12 cellular contexts compared by ENCODE assay signal in genomic region chr4:24915121-24915922, GRCh38. TPM values are rescaled to one million over a fixed set of nuclear protein-coding genes. Genes with fewer than 3 reads are reported as not detected.
DNase-seq lines count a peak whose midpoint lies in the region; ATAC-seq and TF ChIP-seq lines count a peak whose summit lies in the region.
"Had no signal": no experiment of that assay in that cellular context is flagged by ENCODE, and none has a peak within 500 bp of the region (broad histone marks: within the 10 kb centered on the region; RNA-seq: fewer than 3 reads in every experiment).

No MANE protein-coding gene starts in this region.

- H3K9ac ChIP-seq in GM23248, result no peak overlapping the region

- no peak overlapping the region for H3K4me2 ChIP-seq in GM23248 (ENCODE audit: unreplicated experiment)

- H3K4me1 Mint-ChIP-seq in activated T-helper 17 cell treated with anti-CD3 and anti-CD28 coated beads, Interleukin-2, amount 50 U/mL, for 72 hours, result no peaks in the 10 kb centered on the region
- peaks cover 4% of the 10 kb centered on the region for H3K4me1 Mint-ChIP-seq in CD8-positive, alpha-beta T cell (ENCODE audit: low read depth)

- POLR2A ChIA-PET in Panc1 (lab: Charles Lee), result no interaction called here
- POLR2A ChIA-PET in CD8-positive, alpha-beta T cell (lab: Charles Lee), result no interaction called here

- CTCF ChIA-PET in Panc1 (lab: Charles Lee), result no interaction called here
- CTCF ChIA-PET in CD8-positive, alpha-beta T cell (lab: Charles Lee), result no interaction called here

- H3K9me3 ChIP-seq in left ventricle myocardium inferior (replicated peaks) (peaks cover 12% of the 10 kb centered on the region), Panc1 (ENCODE audit: control insufficient read depth, insufficient read depth, low read depth, low read length) (no peaks in the 10 kb centered on the region), GM23248 (ENCODE audit: low read depth) (no peaks in the 10 kb centered on the region)
- H3K9me3 ChIP-seq in CD8-positive, alpha-beta T cell (ENCODE audit: low read length), result no peaks in the 10 kb centered on the region

- peaks cover 34% of the 10 kb centered on the region for H3K27me3 Mint-ChIP-seq in activated T-helper 17 cell treated with anti-CD3 and anti-CD28 coated beads, Interleukin-2, amount 50 U/mL, for 72 hours
- peaks cover 39% of the 10 kb centered on the region for H3K27me3 Mint-ChIP-seq in CD8-positive, alpha-beta T cell (ENCODE audit: low read depth)

- intact Hi-C loops in left ventricle myocardium inferior (cut with micrococcal nuclease), result no loop called here
- intact Hi-C loops in left ventricle myocardium superior (cut with micrococcal nuclease), result no loop called here
- intact Hi-C loops in Panc1 (cut with micrococcal nuclease; ENCODE audit: unreplicated experiment), result no loop called here
- intact Hi-C loops in CD8-positive, alpha-beta T cell (cut with DNase I, micrococcal nuclease), result no loop called here

- in situ Hi-C loops in Panc1 (cut with HindIII; ENCODE audit: low pct_unique_long_range_greater_than_20kb, low sequenced_read_pairs) (no loop called here), GM23248 (cut with MboI) (no loop called here)

- peaks cover 12% of the 10 kb centered on the region; the same call in 1 of the 2 replicates for H3F3A ChIP-seq in GM23248 (ENCODE audit: insufficient read depth)

- H3K4me1 ChIP-seq in left ventricle myocardium inferior (peaks cover 18% of the 10 kb centered on the region), Panc1 (ENCODE audit: control insufficient read depth, insufficient read depth, low read length) (no peaks in the 10 kb centered on the region), GM23248 (ENCODE audit: insufficient read depth) (peaks cover under 1% of the 10 kb centered on the region; the same call in 1 of the 2 replicates)
- no peaks in the 10 kb centered on the region for H3K4me1 ChIP-seq in CD8-positive, alpha-beta T cell (ENCODE audit: insufficient read depth, low read length)
- H3K4me1 ChIP-seq: breast epithelium had no signal

- no peak overlapping the region for H3K27ac Mint-ChIP-seq in activated T-helper 17 cell treated with anti-CD3 and anti-CD28 coated beads, Interleukin-2, amount 50 U/mL, for 72 hours
- H3K27ac Mint-ChIP-seq in CD8-positive, alpha-beta T cell, result no peak overlapping the region

- no peaks in the 10 kb centered on the region for H3K9me2 ChIP-seq in GM23248 (ENCODE audit: insufficient read depth)

- H3K4me3 ChIP-seq in left ventricle myocardium inferior (no peak overlapping the region), Panc1 (ENCODE audit: low read depth in 2 of 2, low read length in 2 of 2) (no peak overlapping the region), GM23248 (no peak overlapping the region)
- no peak overlapping the region for H3K4me3 ChIP-seq in CD8-positive, alpha-beta T cell (ENCODE audit: low read depth, low read length)
- H3K4me3 ChIP-seq: breast epithelium had no signal

- ATAC-seq in left ventricle myocardium superior, result no peak
- no peak for ATAC-seq in Panc1
- ATAC-seq in activated T-helper 17 cell treated with anti-CD3 and anti-CD28 coated beads, Interleukin-2, amount 50 U/mL, for 72 hours (replicated peaks), result no peak
- no peak for ATAC-seq in CD8-positive, alpha-beta T cell
- no peak for ATAC-seq in HG03108 (IDR thresholded peaks at IDR 0.05; ENCODE audit: unreplicated experiment)
- ATAC-seq: naive thymus-derived CD8-positive, alpha-beta T cell had no signal

- TF ChIP-seq CTCF in left ventricle myocardium inferior (IDR thresholded peaks at IDR 0.05; ENCODE audit: borderline replicate concordance) (peak; percentile 26), Panc1 (IDR thresholded peaks at IDR 0.05) (peak; percentile 30; the same call in 1 of the 2 replicates)
- TF ChIP-seq CTCF in CD8-positive, alpha-beta T cell (IDR thresholded peaks at IDR 0.05), result no peak

- H3K9me3 Mint-ChIP-seq in activated T-helper 17 cell treated with anti-CD3 and anti-CD28 coated beads, Interleukin-2, amount 50 U/mL, for 72 hours, result peaks cover 5% of the 10 kb centered on the region
- H3K9me3 Mint-ChIP-seq in CD8-positive, alpha-beta T cell, result peaks cover under 1% of the 10 kb centered on the region

- no peaks in the 10 kb centered on the region for H3K79me2 ChIP-seq in GM23248 (ENCODE audit: insufficient read depth)

- H3K36me3 ChIP-seq in left ventricle myocardium inferior (peaks cover 7% of the 10 kb centered on the region), Panc1 (ENCODE audit: control insufficient read depth, insufficient read depth, low read length) (no peaks in the 10 kb centered on the region), GM23248 (ENCODE audit: low read depth) (no peaks in the 10 kb centered on the region)
- H3K36me3 ChIP-seq in CD8-positive, alpha-beta T cell (ENCODE audit: insufficient read depth, low read length), result no peaks in the 10 kb centered on the region
- H3K36me3 ChIP-seq: breast epithelium had no signal

- H4K20me1 ChIP-seq in GM23248 (ENCODE audit: insufficient read depth), result no peaks in the 10 kb centered on the region

- H3K4me3 Mint-ChIP-seq in activated T-helper 17 cell treated with anti-CD3 and anti-CD28 coated beads, Interleukin-2, amount 50 U/mL, for 72 hours, result no peak overlapping the region
- no peak overlapping the region for H3K4me3 Mint-ChIP-seq in CD8-positive, alpha-beta T cell
- H3K4me3 Mint-ChIP-seq: naive thymus-derived CD8-positive, alpha-beta T cell had no signal

- H3K36me3 Mint-ChIP-seq in activated T-helper 17 cell treated with anti-CD3 and anti-CD28 coated beads, Interleukin-2, amount 50 U/mL, for 72 hours (ENCODE audit: low read depth), result no peaks in the 10 kb centered on the region
- no peaks in the 10 kb centered on the region for H3K36me3 Mint-ChIP-seq in CD8-positive, alpha-beta T cell

- H3K27ac ChIP-seq in left ventricle myocardium inferior (replicated peaks) (no peak overlapping the region), Panc1 (ENCODE audit: low read length) (no peak overlapping the region), GM23248 (no peak overlapping the region)
- no peak overlapping the region for H3K27ac ChIP-seq in CD8-positive, alpha-beta T cell (ENCODE audit: low read depth, low read length)
- H3K27ac ChIP-seq: breast epithelium had no signal

- DNase-seq in left ventricle myocardium inferior (no peak), left ventricle myocardium superior (no peak), Panc1 (ENCODE audit: low read depth, low spot score) (no peak), fibroblast of peridontal ligament (ENCODE audit: extremely low read depth) (peak; percentile 7), GM23248 (no peak)
- no peak for DNase-seq in CD8-positive, alpha-beta T cell
- DNase-seq: activated CD4-positive, CD25-positive, alpha-beta regulatory T cell treated with anti-CD3 and anti-CD28 coated beads, Interleukin-2, amount 50 U/mL, for 72 hours; naive thymus-derived CD8-positive, alpha-beta T cell; Right ventricle myocardium superior had no signal

- H2AFZ ChIP-seq in GM23248, result no peak overlapping the region

- H3K27me3 ChIP-seq in left ventricle myocardium inferior (ENCODE audit: low read depth) (no peaks in the 10 kb centered on the region), Panc1 (ENCODE audit: control insufficient read depth, insufficient read depth, low read length) (no peaks in the 10 kb centered on the region), GM23248 (replicated peaks; ENCODE audit: insufficient read depth) (no peaks in the 10 kb centered on the region)
- H3K27me3 ChIP-seq in CD8-positive, alpha-beta T cell (ENCODE audit: insufficient read depth, low read length), result no peaks in the 10 kb centered on the region
- H3K27me3 ChIP-seq: breast epithelium had no signal

- BruUV-seq in Panc1 (replicated peaks; lab: Mats Ljungman, UMichigan), result no TSS peak

- 63 to 65% methylated on average over 8 of the region's 8 CpGs for WGBS in GM23248 (ENCODE audit: low coverage in 1 of 2, low lambda C conversion rate in 2 of 2, missing lambda C conversion rate in 2 of 2), 2 experiments

RNA-seq across cellular contexts. Expression of gene CCDC149, which starts 2.5 kb away (rescaled TPM):
- total RNA-seq in left ventricle myocardium inferior (9.0 TPM), left ventricle myocardium superior (13.2 TPM), Panc1 (2021; ENCODE audit: unreplicated experiment) (3.6 TPM)
- polyA plus RNA-seq in Panc1 (2012; ENCODE audit: insufficient read length), result 4.1 TPM
- 5.8 and 6.1 TPM in 2 replicates for total RNA-seq in GM23248 (2014; rRNA removed; shearing (Covaris generic))
- polyA plus RNA-seq in GM23248 (2016; fragmentation: Nextera tagmentation; extraction: Ambion mirVana), result 8.3 and 9.7 TPM in 2 replicates
- not detected for total RNA-seq in activated T-helper 17 cell treated with anti-CD3 and anti-CD28 coated beads, Interleukin-2, amount 50 U/mL, for 72 hours
- total RNA-seq in CD8-positive, alpha-beta T cell, result not detected
- polyA plus RNA-seq: naive thymus-derived CD8-positive, alpha-beta T cell had no signal
